In genomic region chr4:80732010-80732409, GRCh38 we compare ENCODE assay signal across 20 cellular contexts.
A peak's percentile ranks its signal among the peaks of the same experiment; 100 is the strongest.
DNase-seq lines count a peak whose midpoint lies in the region; TF ChIP-seq lines count a peak whose summit lies in the region.
"Had no signal": no experiment of that assay in that cellular context is flagged by ENCODE, and none has a peak within 500 bp of the region (broad histone marks: within the 10 kb centered on the region; RNA-seq: fewer than 3 reads in every experiment).

No MANE protein-coding gene starts in this region.

- H3K27me3 ChIP-seq in H7 (ENCODE audit: control insufficient read depth, insufficient read depth, low read length), result no peaks in the 10 kb centered on the region
- no peaks in the 10 kb centered on the region for H3K27me3 ChIP-seq in vagina
- H3K27me3 ChIP-seq: BLaER1, uterus had no signal

- no peak for TF ChIP-seq CTCF in HEK293 (tag by site-specific recombination; IDR thresholded peaks at IDR 0.05)
- no peak for TF ChIP-seq CTCF in fibroblast of the aortic adventitia (IDR thresholded peaks at IDR 0.05; ENCODE audit: insufficient read depth, low read length)
- TF ChIP-seq CTCF in vagina (IDR thresholded peaks at IDR 0.05), result no peak

- intact Hi-C loops in vagina (cut with DNase I), result loop anchor here (10.0 kb wide), 1 partner anchor 973 kb away; no protein-coding TSS in a partner anchor

- H3K27ac ChIP-seq in HEK293 (ENCODE audit: extremely low read depth, low read depth, low read length) (no peak overlapping the region), vagina (no peak overlapping the region)
- H3K27ac ChIP-seq: BLaER1, parathyroid adenoma, uterus, VCaP had no signal

- H3K9me3 ChIP-seq in HEK293 (ENCODE audit: control insufficient read depth, insufficient read depth, low read depth, low read length) (no peaks in the 10 kb centered on the region), vagina (no peaks in the 10 kb centered on the region)
- H3K9me3 ChIP-seq: BLaER1, uterus had no signal

- no peak overlapping the region for H3K4me3 ChIP-seq in HEK293 (ENCODE audit: low read depth, low read length)
- no peak overlapping the region for H3K4me3 ChIP-seq in fibroblast of the aortic adventitia (ENCODE audit: low read depth, low read length)
- H3K4me3 ChIP-seq in skeletal muscle cell (ENCODE audit: low read depth, low read length), result no peak overlapping the region
- H3K4me3 ChIP-seq in H7 (ENCODE audit: insufficient read depth, low read depth, low read length), result no peak overlapping the region
- no peak overlapping the region for H3K4me3 ChIP-seq in vagina
- H3K4me3 ChIP-seq: BLaER1, lung, uterus had no signal

- CTCF ChIA-PET in HEK293 (lab: Yijun Ruan, JAX), result no interaction called here

- POLR2A ChIA-PET in HEK293 (lab: Yijun Ruan, JAX), result no interaction called here

- H3K4me1 ChIP-seq in HEK293 (ENCODE audit: control insufficient read depth, insufficient read depth, low read length), result no peaks in the 10 kb centered on the region
- H3K4me1 ChIP-seq in vagina, result no peaks in the 10 kb centered on the region
- H3K4me1 ChIP-seq: BLaER1, parathyroid adenoma, uterus had no signal

- peak; percentile 57 for DNase-seq in RKO (ENCODE audit: low spot score)
- DNase-seq in fibroblast of the aortic adventitia (ENCODE audit: low read depth), result peak; percentile 27
- peak; percentile 31 for DNase-seq in skeletal muscle cell (ENCODE audit: low read depth)
- no peak for DNase-seq in H7
- no peak for DNase-seq in vagina (ENCODE audit: extremely low spot score in 2 of 2)
- no peak for DNase-seq in activated CD4-positive, alpha-beta T cell treated with anti-CD3 and anti-CD28 coated beads for 48 hours
- DNase-seq: activated CD4-positive, alpha-beta memory T cell treated with anti-CD3 and anti-CD28 coated beads for 36 hours; activated naive CD4-positive, alpha-beta T cell treated with Interleukin-2 at 50 U/mL for 16 hours; DMS 273 treated with DMSO at 0.1 percent for 48 hours; MM.1S; naive thymus-derived CD4-positive, alpha-beta T cell; NCI-H1694; NCI-H2227 treated with DMSO at 0.1 percent for 48 hours; SHP77; uterus had no signal

- H3K36me3 ChIP-seq in HEK293 (ENCODE audit: control insufficient read depth in 2 of 2, insufficient read depth in 1 of 2, low read length in 2 of 2) (no peaks in the 10 kb centered on the region), H7 (replicated peaks; ENCODE audit: control insufficient read depth, insufficient read depth, low read length) (no peaks in the 10 kb centered on the region), vagina (no peaks in the 10 kb centered on the region)
- H3K36me3 ChIP-seq: BLaER1, uterus had no signal

- TF ChIP-seq POLR2A in vagina (IDR thresholded peaks at IDR 0.05), result no peak

TF ChIP-seq in HEK293, 187 proteins besides CTCF, POLR2A, EP300 and RAD21:
- TF ChIP-seq ZNF670 (tag by site-specific recombination; IDR thresholded peaks at IDR 0.05; ENCODE audit: low read depth) (no peak), FEZF1 (tag by site-specific recombination; IDR thresholded peaks at IDR 0.05) (peak; percentile 59)

Comparison
In these comparisons a context has a peak if more than half of its experiments do, and no peak if none do; other contexts are left out.
1. DNase-seq: peak in RKO (single experiment), fibroblast of the aortic adventitia (single experiment) and skeletal muscle cell (single experiment); none in H7 (single experiment), vagina (0 of 2) and activated CD4-positive, alpha-beta T cell treated with anti-CD3 and anti-CD28 coated beads for 48 hours (single experiment).